1 cellular context compared by ENCODE assay signal in genomic region chr13:24005711-24006281, GRCh38.
TF ChIP-seq lines count a peak whose summit lies in the region.

No MANE protein-coding gene starts in this region.

TF ChIP-seq in GM12878, 131 proteins besides CTCF, POLR2A, EP300 and RAD21 (continued from another document):
- no peak for TF ChIP-seq POU2F2 (IDR thresholded peaks at IDR 0.05; ENCODE audit: borderline replicate concordance, low read depth, low read length)
- TF ChIP-seq ZNF24 (IDR thresholded peaks at IDR 0.05), result no peak
- peak; percentile 61 for TF ChIP-seq ATF7 (IDR thresholded peaks at IDR 0.05; ENCODE audit: low read depth)
- TF ChIP-seq BHLHE40 (IDR thresholded peaks at IDR 0.05; ENCODE audit: borderline replicate concordance in 1 of 2, low read depth in 2 of 2, low read length in 1 of 2), result peak in 1 of 2 experiments; percentile 17; a peak in 1 of 4 replicates
- TF ChIP-seq, protein P1, sequence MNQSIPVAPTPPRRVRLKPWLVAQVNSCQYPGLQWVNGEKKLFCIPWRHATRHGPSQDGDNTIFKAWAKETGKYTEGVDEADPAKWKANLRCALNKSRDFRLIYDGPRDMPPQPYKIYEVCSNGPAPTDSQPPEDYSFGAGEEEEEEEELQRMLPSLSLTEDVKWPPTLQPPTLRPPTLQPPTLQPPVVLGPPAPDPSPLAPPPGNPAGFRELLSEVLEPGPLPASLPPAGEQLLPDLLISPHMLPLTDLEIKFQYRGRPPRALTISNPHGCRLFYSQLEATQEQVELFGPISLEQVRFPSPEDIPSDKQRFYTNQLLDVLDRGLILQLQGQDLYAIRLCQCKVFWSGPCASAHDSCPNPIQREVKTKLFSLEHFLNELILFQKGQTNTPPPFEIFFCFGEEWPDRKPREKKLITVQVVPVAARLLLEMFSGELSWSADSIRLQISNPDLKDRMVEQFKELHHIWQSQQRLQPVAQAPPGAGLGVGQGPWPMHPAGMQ (IDR thresholded peaks at IDR 0.05; ENCODE audit: borderline replicate concordance), result no peak
- no peak for TF ChIP-seq SREBF2 (IDR thresholded peaks at IDR 0.05; ENCODE audit: low read length)
- no peak for TF ChIP-seq RBBP5 (conservative IDR thresholded peaks at IDR 0.05)
- TF ChIP-seq KAT2A (conservative IDR thresholded peaks at IDR 0.05; ENCODE audit: control insufficient read depth, low read depth, low read length), result no peak
- TF ChIP-seq ZNF274 (IDR thresholded peaks at IDR 0.05; ENCODE audit: insufficient read depth, insufficient read length), result no peak
- peak; percentile 68 for TF ChIP-seq NR2F1 (conservative IDR thresholded peaks at IDR 0.05)
- TF ChIP-seq CHD1 (IDR thresholded peaks at IDR 0.05; ENCODE audit: low read depth, low read length), result no peak
